In the genomic region with DNA sequence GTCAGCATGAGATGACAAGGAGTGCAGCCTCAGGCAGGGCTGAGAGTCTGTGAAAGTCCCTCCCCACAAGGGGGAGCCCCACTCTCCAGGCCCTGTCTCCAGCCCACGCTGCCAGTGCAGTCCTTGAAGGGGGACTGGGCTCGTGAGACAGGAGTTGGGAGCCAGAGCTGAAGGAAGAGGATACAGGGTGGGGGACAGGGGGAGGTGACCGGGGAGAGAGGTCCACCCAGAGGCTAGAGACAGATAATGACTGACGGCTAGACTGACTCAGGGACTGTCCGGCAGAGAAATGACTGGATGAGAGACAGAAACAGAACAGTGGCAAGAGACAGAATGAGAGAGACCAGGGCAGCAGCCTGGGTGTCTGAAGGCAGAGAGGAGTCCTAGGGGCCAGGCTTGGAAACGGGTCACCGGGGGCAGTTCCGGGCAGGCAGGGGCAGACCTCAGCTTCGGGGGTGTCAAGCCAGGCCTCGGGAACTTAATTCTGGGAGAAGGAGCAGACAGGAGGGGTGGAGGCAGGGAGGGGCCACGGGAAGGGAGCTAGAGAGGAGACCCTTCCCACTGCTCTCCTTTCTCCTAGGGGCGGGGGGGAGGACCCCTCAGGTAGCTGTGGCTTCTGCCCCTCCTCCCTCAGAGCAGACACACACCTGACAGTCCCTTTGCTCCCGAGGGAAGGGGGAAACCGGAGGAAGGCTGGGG, we compare ENCODE assay signal across 8 cellular contexts. TPM values are rescaled to one million over a fixed set of nuclear protein-coding genes. Genes with fewer than 3 reads are reported as not detected.
DNase-seq lines count a peak whose midpoint lies in the region; ATAC-seq lines count a peak whose summit lies in the region.

No MANE protein-coding gene starts in this region.

- ATAC-seq in GM18867 (IDR thresholded peaks at IDR 0.05; ENCODE audit: unreplicated experiment) (peak; percentile 60), HG03342 (IDR thresholded peaks at IDR 0.05; ENCODE audit: unreplicated experiment) (peak; percentile 54)
- peak; percentile 65 to 73 for ATAC-seq in activated CD4-positive, CD25-positive, alpha-beta regulatory T cell treated with anti-CD3 and anti-CD28 coated beads, Interleukin-2, amount 50 U/mL, for 24 hours

- H3K27ac ChIP-seq in duodenal mucosa (ENCODE audit: low read depth, low read length): no peak overlapping the region

- H3K9ac ChIP-seq in duodenal mucosa (ENCODE audit: low read depth in 1 of 2, low read length in 2 of 2): peak overlapping the region; percentile 26 to 45

- peaks cover 14 to 26% of the 10 kb centered on the region in 2 donors for H3K36me3 ChIP-seq in duodenal mucosa (ENCODE audit: control insufficient read depth in 1 of 2, insufficient read depth in 2 of 2, low read length in 2 of 2)

- no peaks in the 10 kb centered on the region for H3K27me3 ChIP-seq in duodenal mucosa (ENCODE audit: control insufficient read depth in 1 of 2, insufficient read depth in 2 of 2, low read length in 2 of 2)

- no peaks in the 10 kb centered on the region for H3K9me3 ChIP-seq in duodenal mucosa (ENCODE audit: control insufficient read depth in 1 of 2, low read length in 2 of 2)

- H3K4me3 ChIP-seq in duodenal mucosa (ENCODE audit: low read depth in 1 of 2, low read length in 2 of 2): peak overlapping the region; percentile 48 to 61

- peak; percentile 87 for DNase-seq in mesenteric fat pad (ENCODE audit: low spot score)
- DNase-seq in stimulated activated CD8-positive, alpha-beta memory T cell treated with anti-CD3 and anti-CD28 coated beads, Interleukin-4, amount 100 ng/mL, for 24 hours (ENCODE audit: low read depth): peak; percentile 39
- no peak for DNase-seq in NCI-H1417 (lab: John Stamatoyannopoulos, UW)
- no peak for DNase-seq in NCI-H2227 (lab: John Stamatoyannopoulos, UW; ENCODE audit: unreplicated experiment)

- peaks cover 14 to 17% of the 10 kb centered on the region in 2 donors for H3K4me1 ChIP-seq in duodenal mucosa (ENCODE audit: control insufficient read depth in 1 of 2, insufficient read depth in 2 of 2, low read length in 2 of 2)

RNA-seq across cellular contexts. Expression of gene CDH24, which starts 0.9 kb away (rescaled TPM):
- total RNA-seq in mesenteric fat pad: 2.4 TPM

RNA-seq across cellular contexts. Expression of gene PSMB11, which starts 14.4 kb away (rescaled TPM):
- not detected for total RNA-seq in mesenteric fat pad

RNA-seq across cellular contexts. Expression of gene PSMB5, which starts 21.7 kb away (rescaled TPM):
- total RNA-seq in mesenteric fat pad: 113 TPM

RNA-seq across cellular contexts. Expression of gene ACIN1, which starts 38.5 kb away (rescaled TPM):
- total RNA-seq in mesenteric fat pad: 137 TPM

RNA-seq across cellular contexts. Expression of gene C14orf119, which starts 38.9 kb away (rescaled TPM):
- 50.5 TPM for total RNA-seq in mesenteric fat pad

Comparison
In these comparisons a context has a peak if more than half of its experiments do, and no peak if none do; other contexts are left out.
1. DNase-seq: peak in mesenteric fat pad (single experiment) and stimulated activated CD8-positive, alpha-beta memory T cell treated with anti-CD3 and anti-CD28 coated beads, Interleukin-4, amount 100 ng/mL, for 24 hours (single experiment); none in NCI-H1417 (0 of 3) and NCI-H2227 (single experiment).
2. Peak in every context shown above with its lines, with median percentiles within 50 percentile points of each other: ATAC-seq.